11 cellular contexts compared by ENCODE assay signal in the genomic region with DNA sequence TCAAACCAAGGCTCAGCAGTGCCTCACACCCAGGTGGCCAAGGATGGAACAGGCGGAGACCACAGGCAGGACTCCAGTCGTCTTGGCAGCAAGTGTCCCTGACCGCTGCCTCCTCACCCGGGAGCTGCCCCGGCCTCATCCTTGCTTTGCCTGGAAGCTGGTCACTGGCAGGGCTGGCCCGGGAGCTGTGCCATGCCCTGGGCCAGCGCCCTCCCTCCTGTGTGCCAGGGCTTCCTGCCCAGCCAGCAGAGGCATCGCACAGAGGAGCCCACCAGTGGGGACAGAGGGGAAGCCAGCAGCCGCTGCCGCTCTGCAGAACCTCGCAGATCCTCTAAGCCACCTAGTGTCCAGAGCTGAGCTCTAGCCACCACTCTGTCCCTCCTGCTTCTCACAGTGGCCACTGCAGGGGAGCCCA. TPM values are rescaled to one million over a fixed set of nuclear protein-coding genes. Genes with fewer than 3 reads are reported as not detected.
DNase-seq lines count a peak whose midpoint lies in the region; ATAC-seq, FAIRE-seq and TF ChIP-seq lines count a peak whose summit lies in the region.
"Had no signal": no experiment of that assay in that cellular context is flagged by ENCODE, and none has a peak within 500 bp of the region (broad histone marks: within the 10 kb centered on the region; RNA-seq: fewer than 3 reads in every experiment).

No MANE protein-coding gene starts in this region.

- POLR2A ChIA-PET in A549 (lab: Yijun Ruan, JAX) = interaction anchor here (0.8 kb wide), 1 partner anchor 9 kb away, joined by 4 read pairs; no protein-coding TSS in a partner anchor

- TF ChIP-seq POLR2A in A549 (IDR thresholded peaks at IDR 0.05; ENCODE audit: low read length) = no peak

- TF ChIP-seq CTCF in A549 (IDR thresholded peaks at IDR 0.05) (peak; percentile 35), MM.1S (IDR thresholded peaks at IDR 0.05; ENCODE audit: low read length) (no peak)

- H3K4me3 ChIP-seq in A549 (no peak overlapping the region), mucosa of stomach (ENCODE audit: low read length) (no peak overlapping the region), MM.1S (ENCODE audit: low read length) (no peak overlapping the region)

- ATAC-seq in A549 (peak; percentile 91 to 95), esophagus mucosa (peak; percentile 31), HG03045 (IDR thresholded peaks at IDR 0.05; ENCODE audit: unreplicated experiment) (no peak)
- ATAC-seq: CD8-positive, alpha-beta T cell had no signal

- H3K9ac ChIP-seq in mucosa of stomach (ENCODE audit: low read length) (peak overlapping the region; percentile 13), MM.1S (ENCODE audit: low read length) (no peak overlapping the region)

- peak; percentile 42 to 51 for DNase-seq in A549 (ENCODE audit: low read depth in 1 of 2, low spot score in 1 of 2)
- peak; percentile 46 for DNase-seq in NCI-H2196 (lab: John Stamatoyannopoulos, UW; ENCODE audit: unreplicated experiment)
- no peak for DNase-seq in activated CD8-positive, alpha-beta memory T cell treated with anti-CD3 and anti-CD28 coated beads, Interleukin-2, amount 50 U/mL, for 4 hours
- no peak for DNase-seq in MM.1S
- DNase-seq in NOMO-1 (lab: John Stamatoyannopoulos, UW; ENCODE audit: unreplicated experiment in 2 of 2) = no peak
- DNase-seq: CD8-positive, alpha-beta T cell; Kasumi-1 had no signal

- H3K27ac ChIP-seq in A549 (0 out of 6 replicates have a peak overlapping the region, but pooled peaks of 1 of the 2 experiments have one; percentile 52), MM.1S (ENCODE audit: low read length) (no peak overlapping the region)

- peaks cover 16% of the 10 kb centered on the region; the same call in 2 of the 3 replicates for H3K4me1 ChIP-seq in A549
- peaks cover 71% of the 10 kb centered on the region for H3K4me1 ChIP-seq in mucosa of stomach (ENCODE audit: control insufficient read depth, insufficient read depth, low read length)
- no peaks in the 10 kb centered on the region for H3K4me1 ChIP-seq in MM.1S (ENCODE audit: low read length)

- no peaks in the 10 kb centered on the region for H3K9me3 ChIP-seq in A549
- no peaks in the 10 kb centered on the region for H3K9me3 ChIP-seq in mucosa of stomach (ENCODE audit: control insufficient read depth, low read length)
- H3K9me3 ChIP-seq in MM.1S (replicated peaks; ENCODE audit: insufficient read depth, low read length) = no peaks in the 10 kb centered on the region

- no peak for TF ChIP-seq EP300 in A549 (IDR thresholded peaks at IDR 0.05)

- H3K27me3 ChIP-seq in mucosa of stomach (ENCODE audit: control insufficient read depth, insufficient read depth, low read length) = no peaks in the 10 kb centered on the region
- H3K27me3 ChIP-seq in MM.1S (replicated peaks; ENCODE audit: insufficient read depth, low read length) = peaks cover 97% of the 10 kb centered on the region

- TF ChIP-seq RAD21 in A549 (conservative IDR thresholded peaks at IDR 0.05 in 1 of 2, IDR thresholded peaks at IDR 0.05 in 1 of 2) = peak; percentile 42 to 45; a peak in 4 of 5 replicates

- CTCF ChIA-PET in A549 (lab: Yijun Ruan, JAX) = interaction anchor here (0.8 to 1.6 kb wide), 4 partner anchors 10 to 278 kb away, joined by 3 to 7 read pairs (median 4); no protein-coding TSS in a partner anchor

- no peaks in the 10 kb centered on the region for H4K20me1 ChIP-seq in MM.1S (ENCODE audit: insufficient read depth, low read length)

- 21% methylated on average over 3 of the region's 11 CpGs for WGBS in A549 (ENCODE audit: missing lambda C conversion rate)

- H3K36me3 ChIP-seq in mucosa of stomach (ENCODE audit: control insufficient read depth, insufficient read depth, low read length) = no peaks in the 10 kb centered on the region
- no peaks in the 10 kb centered on the region for H3K36me3 ChIP-seq in MM.1S (replicated peaks; ENCODE audit: insufficient read depth, low read length)

- peak overlapping the region; percentile 65 for H3K4me2 ChIP-seq in A549
- H3K4me2 ChIP-seq in MM.1S (ENCODE audit: low read depth, low read length) = no peak overlapping the region

- no peaks in the 10 kb centered on the region for H3F3A ChIP-seq in MM.1S (ENCODE audit: insufficient read depth, low read length)

- H3K79me2 ChIP-seq in MM.1S (ENCODE audit: low read length) = no peaks in the 10 kb centered on the region

- H2AFZ ChIP-seq in MM.1S (ENCODE audit: low read length) = no peak overlapping the region

- H3K9me2 ChIP-seq in MM.1S (replicated peaks; ENCODE audit: insufficient read depth, low read length) = no peaks in the 10 kb centered on the region

- FAIRE-seq in A549 (lab: Jason Lieb, UNC) = no peak
- FAIRE-seq: endometrium had no signal

TF ChIP-seq in A549, 52 proteins besides CTCF, POLR2A, EP300 and RAD21:
- peak; percentile 54 for TF ChIP-seq SMC3 (IDR thresholded peaks at IDR 0.05)
- TF ChIP-seq NR3C1 (IDR thresholded peaks at IDR 0.05) = no peak

RNA-seq across cellular contexts. Expression of a gene that starts 7.8 kb away (rescaled TPM):
- polyA plus RNA-seq in A549 (2011; rRNA removed) (0.52 and 0.56 TPM in 2 replicates), A549 (2017; fragmentation: RNase III; extraction: RNeasy Plus Mini Kit Qiagen cat#74134 plus additional on column Dnase treatment) (0.94 to 1.2 TPM (median 1.1 TPM) in 3 replicates)
- 1.0 TPM in 2 replicates for polyA plus RNA-seq in A549 (2012; cell fraction: cytosol; rRNA removed)
- 1.6 and 3.8 TPM in 2 replicates for polyA plus RNA-seq in A549 (2012; cell fraction: nucleus; rRNA removed)
- polyA minus RNA-seq in A549 (2011; rRNA and poly(A)+ RNA removed) = 0.92 and 1.1 TPM in 2 replicates
- total RNA-seq in esophagus mucosa = 22.8 TPM

Comparison
In these comparisons a context has a peak if more than half of its experiments do, and no peak if none do; other contexts are left out.
1. DNase-seq: peak in A549 (2 of 2) and NCI-H2196 (single experiment); none in activated CD8-positive, alpha-beta memory T cell treated with anti-CD3 and anti-CD28 coated beads, Interleukin-2, amount 50 U/mL, for 4 hours (single experiment), MM.1S (single experiment) and NOMO-1 (0 of 2).